In genomic region chr1:168865850-168866620, GRCh38 we compare ENCODE assay signal across 21 cellular contexts.
"Had no signal": no experiment of that assay in that cellular context is flagged by ENCODE, and none has a peak within 500 bp of the region (broad histone marks: within the 10 kb centered on the region; RNA-seq: fewer than 3 reads in every experiment).

No MANE protein-coding gene starts in this region.

- H3K27ac Mint-ChIP-seq: endodermal cell, memory B cell, mesothelial cell of epicardium, nephron, progenitor cell of endocrine pancreas had no signal

- H3K27me3 Mint-ChIP-seq: memory B cell, progenitor cell of endocrine pancreas had no signal

- H3K27ac ChIP-seq: coronary artery, foreskin keratinocyte, heart left ventricle, pancreas, testis, transverse colon had no signal

- H3K4me1 Mint-ChIP-seq: endodermal cell, memory B cell had no signal

- ATAC-seq: foreskin keratinocyte, heart left ventricle, left colon, pancreas, right cardiac atrium had no signal

- H3K9me3 Mint-ChIP-seq: endodermal cell had no signal

- H3K4me3 ChIP-seq: coronary artery, heart left ventricle, pancreas, testis, transverse colon had no signal

- FAIRE-seq: endothelial cell of umbilical vein, pancreas, small intestine had no signal

- H3K4me3 Mint-ChIP-seq: endodermal cell, memory B cell, mesothelial cell of epicardium, nephron had no signal

- H3K27me3 ChIP-seq: foreskin keratinocyte, heart left ventricle, pancreas, testis, transverse colon had no signal

- DNase-seq: effector CD4-positive, alpha-beta T cell; endodermal cell; erythroblast; foreskin keratinocyte; heart left ventricle; hippocampal formation; left colon; occipital lobe; pancreas; right cardiac atrium; small intestine; stimulated activated CD4-positive, alpha-beta T cell treated with anti-CD3 and anti-CD28 coated beads, Interleukin-12 subunit alpha, Interleukin-12 subunit beta, amount 100 ng/mL, for 4 hours; stimulated activated naive CD4-positive, alpha-beta T cell treated with Interleukin-2 at 50 U/mL for 16 hours; testis; transverse colon had no signal

- H3K36me3 Mint-ChIP-seq: memory B cell had no signal

- H3K9me3 ChIP-seq: pancreas, testis had no signal

- H3K36me3 ChIP-seq: heart left ventricle, pancreas, transverse colon had no signal

- H3K4me1 ChIP-seq: foreskin keratinocyte, testis had no signal
